ENCODE assay signal across 5 cellular contexts in the genomic region with DNA sequence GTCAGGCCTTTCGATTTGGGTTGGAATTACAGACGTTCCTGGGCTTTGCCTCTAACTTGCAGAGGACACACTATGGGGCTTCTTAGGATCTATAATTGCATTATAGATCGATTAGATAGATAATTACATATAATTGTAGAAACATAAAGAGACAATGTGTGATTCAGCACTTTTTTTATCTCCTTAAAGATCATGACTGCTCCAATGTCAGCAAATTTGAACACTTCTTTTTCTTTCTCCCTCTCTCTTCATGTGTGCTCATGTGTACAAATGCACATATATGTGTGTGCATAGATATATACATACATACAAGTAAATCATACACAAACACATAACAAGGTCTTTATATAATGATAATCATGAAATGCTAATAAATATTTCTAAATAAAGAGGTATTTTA.
"Had no signal": no experiment of that assay in that cellular context is flagged by ENCODE, and none has a peak within 500 bp of the region (broad histone marks: within the 10 kb centered on the region; RNA-seq: fewer than 3 reads in every experiment).

No MANE protein-coding gene starts in this region.

- ATAC-seq: K562 had no signal

- H3K4me3 ChIP-seq: K562 had no signal

- H3K27ac ChIP-seq: HL-60 had no signal

- FAIRE-seq: HTR-8/SVneo, K562 had no signal

- DNase-seq: IMR-90, KBM-7 had no signal
